ENCODE assay signal across 8 cellular contexts in genomic region chr2:127525692-127526141, GRCh38. TPM values are rescaled to one million over a fixed set of nuclear protein-coding genes. Genes with fewer than 3 reads are reported as not detected.
DNase-seq lines count a peak whose midpoint lies in the region; ATAC-seq and TF ChIP-seq lines count a peak whose summit lies in the region.

No MANE protein-coding gene starts in this region.

- H3K27ac ChIP-seq in C4-2B (peak overlapping the region; percentile 97), endodermal cell (ENCODE audit: low read depth, low read length) (peak overlapping the region; percentile 95)

- H3K27me3 ChIP-seq in endodermal cell (ENCODE audit: control insufficient read depth, insufficient read depth, low read length, poor library complexity, severe bottlenecking) = no peaks in the 10 kb centered on the region

- DNase-seq in HCEC 1CT (peak; percentile 43), SKM-1 treated with dmso at 0.1 percent for 144 hours (lab: John Stamatoyannopoulos, UW; ENCODE audit: unreplicated experiment) (peak; percentile 40), endodermal cell (peak; percentile 71), naive B cell (no peak), activated gamma-delta T cell treated with Interleukin-2 at 50 U/mL for 16 hours (no peak), NCI-H2081 (lab: John Stamatoyannopoulos, UW) (no peak), HPDE6-E6E7 (ENCODE audit: extremely low spot score) (no peak)

- H3K9me3 Mint-ChIP-seq in endodermal cell (peaks cover 9% of the 10 kb centered on the region), naive B cell (peaks cover 0 to 2% (median 0%) of the 10 kb centered on the region in 7 donors)

- WGBS in endodermal cell (ENCODE audit: insufficient coverage in 1 of 2, insufficient read length in 1 of 2), 2 experiments = 0 to 4% methylated on average over 5 to 20 of the region's 20 CpGs

- ATAC-seq in naive B cell (ENCODE audit: low read depth in 2 of 2) = peak; percentile 0 to 3

- H3K4me3 Mint-ChIP-seq in endodermal cell (peak overlapping the region; percentile 91), naive B cell (peak overlapping the region; percentile 93 to 99 (median 97))

- peaks cover 36% of the 10 kb centered on the region for H3K36me3 ChIP-seq in endodermal cell (ENCODE audit: control insufficient read depth, insufficient read depth, low read length)

- peak overlapping the region; percentile 100 for H3K27ac Mint-ChIP-seq in endodermal cell
- H3K27ac Mint-ChIP-seq in naive B cell = peak overlapping the region; percentile 93 to 100 (median 99)

- H3K4me1 Mint-ChIP-seq in endodermal cell (peaks cover 29% of the 10 kb centered on the region), naive B cell (peaks cover 20 to 41% (median 34%) of the 10 kb centered on the region in 3 donors)

- H3K36me3 Mint-ChIP-seq in endodermal cell (ENCODE audit: low read depth) = peaks cover 29% of the 10 kb centered on the region
- H3K36me3 Mint-ChIP-seq in naive B cell = peaks cover 0 to 7% of the 10 kb centered on the region in 2 donors

- H3K9me3 ChIP-seq in endodermal cell (ENCODE audit: control insufficient read depth, low read length) = peaks cover 15% of the 10 kb centered on the region

- no peaks in the 10 kb centered on the region for H3K4me1 ChIP-seq in endodermal cell (ENCODE audit: control insufficient read depth, insufficient read depth, low read length)

- peak overlapping the region; percentile 98 for H3K4me3 ChIP-seq in endodermal cell (ENCODE audit: low read length)

- H3K9ac ChIP-seq in endodermal cell (ENCODE audit: extremely low read depth, low read length, poor library complexity, severe bottlenecking) = peak overlapping the region; percentile 99

- no peaks in the 10 kb centered on the region for H3K27me3 Mint-ChIP-seq in endodermal cell (ENCODE audit: insufficient read depth)
- H3K27me3 Mint-ChIP-seq in naive B cell = peaks cover 0 to 5% (median 0%) of the 10 kb centered on the region in 3 donors

- TF ChIP-seq CTCF in C4-2B (conservative IDR thresholded peaks at IDR 0.05) (no peak), endodermal cell (conservative IDR thresholded peaks at IDR 0.05) (no peak)

RNA-seq across cellular contexts. Expression of gene IWS1, which starts 0.6 kb away (rescaled TPM):
- 100 to 1,000 TPM in 1 of 2 donors, 10 to 100 TPM in 1; 91.4 to 107 TPM for total RNA-seq in endodermal cell
- 77.9 TPM for polyA plus RNA-seq in endodermal cell (2013, experiment 1 of 2)
- 85.8 TPM for polyA plus RNA-seq in endodermal cell (2013, experiment 2 of 2)
- 10 to 100 TPM in 5 of 6 donors, 1 to 10 TPM in 1; 5.3 to 43.9 (median 19.1) TPM for polyA plus RNA-seq in naive B cell (ENCODE audit: low read depth in 6 of 6)

RNA-seq across cellular contexts. Expression of gene MYO7B, which starts 9.8 kb away (rescaled TPM):
- total RNA-seq in endodermal cell = under 1 TPM in 1 of 2 donors, not detected in 1; 0.11 TPM
- polyA plus RNA-seq in endodermal cell (2013, experiment 1 of 2) = not detected
- polyA plus RNA-seq in endodermal cell (2013, experiment 2 of 2) = not detected
- polyA plus RNA-seq in naive B cell (ENCODE audit: low read depth in 6 of 6) = 10 to 100 TPM in 3 of 6 donors, 1 to 10 TPM in 3; 1.7 to 44.3 (median 12.0) TPM

Comparison
In these comparisons a context has a peak if more than half of its experiments do, and no peak if none do; other contexts are left out.
1. DNase-seq: peak in HCEC 1CT (single experiment), SKM-1 treated with dmso at 0.1 percent for 144 hours (single experiment) and endodermal cell (single experiment); none in naive B cell (single experiment), activated gamma-delta T cell treated with Interleukin-2 at 50 U/mL for 16 hours (single experiment), NCI-H2081 (0 of 2) and HPDE6-E6E7 (single experiment).